ENCODE assay signal across 8 cellular contexts in the genomic region with DNA sequence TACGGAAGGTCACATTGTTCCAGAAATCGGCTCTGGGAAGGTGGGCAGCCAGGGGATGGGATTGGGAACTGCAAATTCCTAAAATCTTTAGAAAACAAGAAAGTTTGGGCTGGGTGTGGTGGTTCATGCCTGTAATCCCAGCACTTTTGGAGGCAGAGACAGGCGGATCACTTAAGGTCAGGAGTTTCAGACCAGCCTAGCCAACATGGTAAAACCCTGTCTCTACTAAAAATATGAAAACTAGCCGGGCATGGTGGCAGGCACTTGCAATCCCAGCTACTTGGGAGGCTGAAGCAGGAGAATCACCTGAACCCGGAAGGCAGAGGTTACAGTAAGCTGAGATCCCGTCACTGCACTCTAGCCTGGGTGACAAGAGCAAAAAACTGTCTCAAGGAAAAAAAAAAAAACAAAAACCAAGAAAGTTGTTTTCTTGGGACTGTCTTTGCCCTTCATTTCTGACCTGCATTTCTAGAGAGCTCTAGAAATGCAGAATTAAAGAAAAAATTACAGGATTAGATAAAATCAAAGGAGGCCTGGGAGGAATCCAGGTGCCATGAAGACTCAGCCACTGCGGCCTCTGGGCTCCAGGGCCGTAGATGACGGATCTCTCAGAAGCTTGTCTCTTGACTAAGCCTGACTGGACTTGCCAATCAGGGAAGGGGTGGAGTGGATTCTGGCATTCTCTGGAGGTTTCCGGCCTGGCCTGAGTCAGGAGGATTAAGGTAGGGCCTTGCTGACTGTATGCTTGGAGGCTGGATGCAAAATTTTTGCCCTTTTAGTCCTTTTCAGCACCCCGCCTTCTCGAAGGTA. TPM values are rescaled to one million over a fixed set of nuclear protein-coding genes. Genes with fewer than 3 reads are reported as not detected.
DNase-seq lines count a peak whose midpoint lies in the region; ATAC-seq and TF ChIP-seq lines count a peak whose summit lies in the region.

No MANE protein-coding gene starts in this region.

- ATAC-seq in HG03175 (IDR thresholded peaks at IDR 0.05; ENCODE audit: unreplicated experiment), result no peak

- peaks cover 26% of the 10 kb centered on the region for H3K4me1 ChIP-seq in NT2/D1 (ENCODE audit: insufficient read depth, insufficient read length)
- H3K4me1 ChIP-seq in muscle layer of duodenum (ENCODE audit: control insufficient read depth in 1 of 2, insufficient read depth in 2 of 2, low read length in 2 of 2), result peaks cover 45 to 55% of the 10 kb centered on the region in 2 donors

- no peak for TF ChIP-seq CTCF in GM06990 (IDR thresholded peaks at IDR 0.05; ENCODE audit: insufficient read depth, low read length, poor library complexity, severe bottlenecking)
- TF ChIP-seq CTCF in dorsolateral prefrontal cortex (IDR thresholded peaks at IDR 0.05 in 54 of 56, conservative IDR thresholded peaks at IDR 0.05 in 2 of 56; ENCODE audit: low read depth in 1 of 56, partially characterized antibody in 56 of 56), result no peak

- H3K9me3 ChIP-seq in NT2/D1 (ENCODE audit: insufficient read depth, low read length) (no peaks in the 10 kb centered on the region), muscle layer of duodenum (ENCODE audit: control insufficient read depth in 1 of 2, low read length in 2 of 2) (no peaks in the 10 kb centered on the region)

- H3K27ac ChIP-seq in dorsolateral prefrontal cortex (peak overlapping the region; percentile 98 to 100 (median 100)), muscle layer of duodenum (ENCODE audit: low read length) (peak overlapping the region; percentile 98)

- intact Hi-C loops in dorsolateral prefrontal cortex (cut with DNase I), result no loop called here

- peak overlapping the region; percentile 44 for H3K9ac ChIP-seq in NT2/D1 (ENCODE audit: insufficient read length, low read depth)

- H3K36me3 ChIP-seq in GM06990 (ENCODE audit: control insufficient read depth, insufficient read depth, low read length) (no peaks in the 10 kb centered on the region), NT2/D1 (ENCODE audit: insufficient read depth, insufficient read length, low read length) (no peaks in the 10 kb centered on the region), muscle layer of duodenum (ENCODE audit: control insufficient read depth in 1 of 2, insufficient read depth in 2 of 2, low read length in 2 of 2) (peaks cover 0 to 60% of the 10 kb centered on the region in 2 donors)

- H3K27me3 ChIP-seq in GM06990 (replicated peaks; ENCODE audit: control insufficient read depth, insufficient read depth, low read length), result no peaks in the 10 kb centered on the region
- H3K27me3 ChIP-seq in NT2/D1 (ENCODE audit: insufficient read depth, insufficient read length), result no peaks in the 10 kb centered on the region
- H3K27me3 ChIP-seq in dorsolateral prefrontal cortex, result no peaks in the 10 kb centered on the region
- H3K27me3 ChIP-seq in muscle layer of duodenum (ENCODE audit: low read depth, low read length), result no peaks in the 10 kb centered on the region

- H3K4me3 ChIP-seq in GM06990 (replicated peaks; ENCODE audit: low read depth, low read length) (peak overlapping the region; percentile 41), NT2/D1 (ENCODE audit: insufficient read length, low read depth) (no peak overlapping the region), dorsolateral prefrontal cortex (peak overlapping the region in 22 of 59 donors; percentile 3 to 39 (median 26)), muscle layer of duodenum (ENCODE audit: low read depth in 1 of 2, low read length in 2 of 2) (peak overlapping the region; percentile 33 to 50)

- no peak for DNase-seq in GM06990 (ENCODE audit: extremely low read depth, insufficient read length)
- no peak for DNase-seq in NT2/D1 (ENCODE audit: low read depth, low spot score)
- DNase-seq in dorsolateral prefrontal cortex, result peak in 5 of 10 donors; percentile 28 to 60 (median 47)
- DNase-seq in stimulated activated CD4-positive, alpha-beta T cell treated with anti-CD3 and anti-CD28 coated beads, Interleukin-2, amount 100 ng/mL, for 48 hours, result no peak
- no peak for DNase-seq in NCI-H2196 treated with DMSO at 0.1 percent for 48 hours (lab: John Stamatoyannopoulos, UW; ENCODE audit: unreplicated experiment)
- no peak for DNase-seq in activated effector memory CD4-positive, alpha-beta T cell treated with Interleukin-2 at 50 U/mL for 16 hours

RNA-seq across cellular contexts. Expression of gene MALAT1, which starts 5.3 kb away (rescaled TPM):
- over 10,000 TPM in 119 of 120 experiments, 1,000 to 10,000 TPM in 1; 7,808 to 28,438 (median 16,246) TPM for total RNA-seq in dorsolateral prefrontal cortex

RNA-seq across cellular contexts. Expression of gene SCYL1, which starts 31.3 kb away (rescaled TPM):
- total RNA-seq in dorsolateral prefrontal cortex, result 100 to 1,000 TPM in 34 of 120 experiments, 10 to 100 TPM in 86; 71.5 to 120 (median 93.9) TPM
